ENCODE assay signal across 13 cellular contexts in genomic region chr5:124289122-124289521, GRCh38.
A peak's percentile ranks its signal among the peaks of the same experiment; 100 is the strongest.
DNase-seq lines count a peak whose midpoint lies in the region; ATAC-seq, FAIRE-seq and TF ChIP-seq lines count a peak whose summit lies in the region.
"Had no signal": no experiment of that assay in that cellular context is flagged by ENCODE, and none has a peak within 500 bp of the region (broad histone marks: within the 10 kb centered on the region; RNA-seq: fewer than 3 reads in every experiment).

No MANE protein-coding gene starts in this region.

- H3K9me3 ChIP-seq in gastroesophageal sphincter (no peaks in the 10 kb centered on the region), neural progenitor cell (ENCODE audit: low read depth) (no peaks in the 10 kb centered on the region)

- H3K4me1 Mint-ChIP-seq in neural progenitor cell (peaks cover 27% of the 10 kb centered on the region), T-cell (no peaks in the 10 kb centered on the region), immature natural killer cell (no peaks in the 10 kb centered on the region)
- H3K4me1 Mint-ChIP-seq: activated B cell treated with CpG ODN at 0.5 μM for 24 hours had no signal

- no peak overlapping the region for H3K4me2 ChIP-seq in neural progenitor cell
- H3K4me2 ChIP-seq: BLaER1 treated with 17β-estradiol and CSF1 and Interleukin-3, amounts not matched to agents 10 nM and 100 nM had no signal

- no peak overlapping the region for H2AFZ ChIP-seq in neural progenitor cell (replicated peaks)

- TF ChIP-seq CTCF in gastroesophageal sphincter (IDR thresholded peaks at IDR 0.05) (no peak), neural progenitor cell (IDR thresholded peaks at IDR 0.05) (no peak)

- no peak for ATAC-seq in gastroesophageal sphincter
- no peak for ATAC-seq in T-cell (replicated peaks in 1 of 4)
- ATAC-seq in HG02852 (IDR thresholded peaks at IDR 0.05; ENCODE audit: unreplicated experiment): no peak

- H3K27ac Mint-ChIP-seq in neural progenitor cell (peak overlapping the region; percentile 52), T-cell (no peak overlapping the region), immature natural killer cell (no peak overlapping the region)
- H3K27ac Mint-ChIP-seq: activated B cell treated with CpG ODN at 0.5 μM for 24 hours; activated T-helper 1 cell treated with anti-CD3 and anti-CD28 coated beads, Interleukin-12 subunit alpha, Interleukin-12 subunit beta, Interleukin-2, Interleukin-4 antibody, amounts not matched to agents 30 ng/mL and 10 ng/mL and 1 ng/mL, durations not matched to agents 14 hours and 24 hours and 36 hours had no signal

- POLR2A ChIA-PET in T-cell (lab: Charles Lee): no interaction called here

- H3K27me3 Mint-ChIP-seq in neural progenitor cell (ENCODE audit: insufficient read depth, low read depth) (peaks cover 7% of the 10 kb centered on the region), T-cell (no peaks in the 10 kb centered on the region), immature natural killer cell (ENCODE audit: low read depth in 3 of 3) (no peaks in the 10 kb centered on the region)
- H3K27me3 Mint-ChIP-seq: activated B cell treated with CpG ODN at 0.5 μM for 24 hours had no signal

- H3K27ac ChIP-seq in gastroesophageal sphincter (peak overlapping the region in 3 of 4 donors; percentile 18 to 31 (median 21)), neural progenitor cell (no peak overlapping the region)
- H3K27ac ChIP-seq: BLaER1 treated with 17β-estradiol and CSF1 and Interleukin-3, amounts not matched to agents 10 nM and 100 nM had no signal

- peaks cover 11% of the 10 kb centered on the region for H3F3A ChIP-seq in neural progenitor cell (ENCODE audit: low read depth)

- H3K4me3 ChIP-seq in gastroesophageal sphincter (no peak overlapping the region), neural progenitor cell (no peak overlapping the region)
- H3K4me3 ChIP-seq: BLaER1 treated with 17β-estradiol and CSF1 and Interleukin-3, amounts not matched to agents 10 nM and 100 nM had no signal

- H3K4me1 ChIP-seq in gastroesophageal sphincter (peaks cover 0 to 42% (median 12%) of the 10 kb centered on the region in 3 donors), neural progenitor cell (peaks cover 14% of the 10 kb centered on the region)
- H3K4me1 ChIP-seq: BLaER1 treated with 17β-estradiol and CSF1 and Interleukin-3, amounts not matched to agents 10 nM and 100 nM had no signal

- CTCF ChIA-PET in T-cell (lab: Charles Lee): no interaction called here

- H3K9ac ChIP-seq in neural progenitor cell: no peak overlapping the region
- H3K9ac ChIP-seq: BLaER1 treated with 17β-estradiol and CSF1 and Interleukin-3, amounts not matched to agents 10 nM and 100 nM had no signal

- H3K9me3 Mint-ChIP-seq in neural progenitor cell: peaks cover 14% of the 10 kb centered on the region
- H3K9me3 Mint-ChIP-seq in T-cell: peaks cover 0 to 5% (median 1%) of the 10 kb centered on the region in 3 donors
- peaks cover 0 to 3% (median 0%) of the 10 kb centered on the region in 6 donors for H3K9me3 Mint-ChIP-seq in immature natural killer cell
- H3K9me3 Mint-ChIP-seq: activated T-helper 1 cell treated with anti-CD3 and anti-CD28 coated beads, Interleukin-12 subunit alpha, Interleukin-12 subunit beta, Interleukin-2, Interleukin-4 antibody, amounts not matched to agents 30 ng/mL and 10 ng/mL and 1 ng/mL, durations not matched to agents 14 hours and 24 hours and 36 hours had no signal

- H3K79me2 ChIP-seq in neural progenitor cell (ENCODE audit: low read depth): no peaks in the 10 kb centered on the region

- H3K27me3 ChIP-seq in gastroesophageal sphincter (no peaks in the 10 kb centered on the region), neural progenitor cell (no peaks in the 10 kb centered on the region)
- H3K27me3 ChIP-seq: BLaER1 treated with 17β-estradiol and CSF1 and Interleukin-3, amounts not matched to agents 10 nM and 100 nM had no signal

- H3K36me3 Mint-ChIP-seq in neural progenitor cell: peaks cover 4% of the 10 kb centered on the region
- no peaks in the 10 kb centered on the region for H3K36me3 Mint-ChIP-seq in T-cell
- no peaks in the 10 kb centered on the region for H3K36me3 Mint-ChIP-seq in immature natural killer cell

- no peak for TF ChIP-seq EP300 in gastroesophageal sphincter (IDR thresholded peaks at IDR 0.05)

- WGBS in gastroesophageal sphincter (ENCODE audit: low coverage in 1 of 2), 2 donors: 51 to 54% methylated on average over 2 of the region's 4 CpGs

- DNase-seq in DMS53 (lab: John Stamatoyannopoulos, UW) (peak; percentile 56), NCI-H2029 treated with DMSO at 0.1 percent for 48 hours (lab: John Stamatoyannopoulos, UW) (peak; percentile 75), neural progenitor cell (ENCODE audit: low spot score) (no peak), T-cell (no peak), H54 (ENCODE audit: insufficient read length, low spot score) (no peak), immature natural killer cell (no peak)
- DNase-seq: activated B cell treated with CpG ODN at 0.5 μM for 24 hours, IMR-90 had no signal

- TF ChIP-seq POLR2A in gastroesophageal sphincter (IDR thresholded peaks at IDR 0.05): no peak
- TF ChIP-seq POLR2A in H54 (IDR thresholded peaks at IDR 0.05; ENCODE audit: low read depth, low read length): no peak

- H3K36me3 ChIP-seq in gastroesophageal sphincter: no peaks in the 10 kb centered on the region
- H3K36me3 ChIP-seq in neural progenitor cell: no peaks in the 10 kb centered on the region
- H3K36me3 ChIP-seq: BLaER1 treated with 17β-estradiol and CSF1 and Interleukin-3, amounts not matched to agents 10 nM and 100 nM had no signal

- H3K4me3 Mint-ChIP-seq in neural progenitor cell: no peak overlapping the region
- H3K4me3 Mint-ChIP-seq in T-cell: no peak overlapping the region
- H3K4me3 Mint-ChIP-seq in immature natural killer cell: no peak overlapping the region
- H3K4me3 Mint-ChIP-seq: activated B cell treated with CpG ODN at 0.5 μM for 24 hours; activated T-helper 1 cell treated with anti-CD3 and anti-CD28 coated beads, Interleukin-12 subunit alpha, Interleukin-12 subunit beta, Interleukin-2, Interleukin-4 antibody, amounts not matched to agents 30 ng/mL and 10 ng/mL and 1 ng/mL, durations not matched to agents 14 hours and 24 hours and 36 hours had no signal

- H4K20me1 ChIP-seq in neural progenitor cell (ENCODE audit: low read depth): no peaks in the 10 kb centered on the region
- H4K20me1 ChIP-seq: BLaER1 treated with 17β-estradiol and CSF1 and Interleukin-3, amounts not matched to agents 10 nM and 100 nM had no signal

- FAIRE-seq in H54 (lab: Jason Lieb, UNC): no peak
- FAIRE-seq: bronchial epithelial cell had no signal

Comparison
In these comparisons a context has a peak if more than half of its experiments do, and no peak if none do; other contexts are left out.
1. DNase-seq: peak in DMS53 (single experiment) and NCI-H2029 treated with DMSO at 0.1 percent for 48 hours (single experiment); none in neural progenitor cell (single experiment), T-cell (0 of 34), H54 (single experiment) and immature natural killer cell (0 of 3).